ENCODE assay signal across 2 cellular contexts in genomic region chr10:17234541-17234940, GRCh38.
TF ChIP-seq lines count a peak whose summit lies in the region.

No MANE protein-coding gene starts in this region.

TF ChIP-seq in HEK293, 187 proteins besides CTCF, POLR2A, EP300 and RAD21 (continued from another document):
- TF ChIP-seq TSHZ1 (tag by site-specific recombination; IDR thresholded peaks at IDR 0.05; ENCODE audit: borderline replicate concordance) (no peak), ZBTB21 (tag by site-specific recombination; IDR thresholded peaks at IDR 0.05) (no peak), HOXD13 (CRISPR knock-in tag; IDR thresholded peaks at IDR 0.05; ENCODE audit: borderline replicate concordance) (no peak), ZNF513 (tag by site-specific recombination; IDR thresholded peaks at IDR 0.05) (no peak), ZNF37A (tag by site-specific recombination; IDR thresholded peaks at IDR 0.05) (no peak), ATF2 (tag by site-specific recombination; IDR thresholded peaks at IDR 0.05; ENCODE audit: low read depth) (no peak), EGR2 (tag by site-specific recombination; IDR thresholded peaks at IDR 0.05; ENCODE audit: low read depth) (no peak), ZNF23 (tag by site-specific recombination; IDR thresholded peaks at IDR 0.05; ENCODE audit: borderline replicate concordance) (no peak)

TF ChIP-seq in WTC11, 78 proteins besides CTCF, POLR2A, EP300 and RAD21 (continued from another document):
- no peak for TF ChIP-seq ZMAT4 (CRISPR knock-in tag; IDR thresholded peaks at IDR 0.05)
- no peak for TF ChIP-seq RORB (CRISPR knock-in tag; IDR thresholded peaks at IDR 0.05)
- no peak for TF ChIP-seq ERG (CRISPR knock-in tag; IDR thresholded peaks at IDR 0.05)
- TF ChIP-seq USF1 (CRISPR knock-in tag; IDR thresholded peaks at IDR 0.05): no peak
- TF ChIP-seq SP1 (CRISPR knock-in tag; conservative IDR thresholded peaks at IDR 0.05): no peak
- TF ChIP-seq MXD4 (CRISPR knock-in tag; IDR thresholded peaks at IDR 0.05; ENCODE audit: borderline replicate concordance): no peak
